ENCODE assay signal across 8 cellular contexts in genomic region chr2:213104089-213104902, GRCh38. TPM values are rescaled to one million over a fixed set of nuclear protein-coding genes. Genes with fewer than 3 reads are reported as not detected.
DNase-seq lines count a peak whose midpoint lies in the region; ATAC-seq and TF ChIP-seq lines count a peak whose summit lies in the region.

No MANE protein-coding gene starts in this region.

- peak; percentile 85 for ATAC-seq in Right ventricle myocardium inferior

- intact Hi-C loops in Right ventricle myocardium inferior (cut with DNase I), result loop anchor here (5.0 kb wide), 1 partner anchor 48 kb away; the partner anchor contains the start of gene IKZF2
- intact Hi-C loops in cardiac septum (cut with DNase I), result loop anchor here (5.0 kb wide), 1 partner anchor 48 kb away; the partner anchor contains the start of gene IKZF2

- H3K4me1 Mint-ChIP-seq in activated naive CD8-positive, alpha-beta T cell (ENCODE audit: low read depth), result peaks cover 47% of the 10 kb centered on the region
- peaks cover 17% of the 10 kb centered on the region for H3K4me1 Mint-ChIP-seq in type B pancreatic cell (ENCODE audit: unreplicated experiment)

- DNase-seq in Right ventricle myocardium inferior (ENCODE audit: missing footprints) (no peak), cardiac septum (ENCODE audit: low spot score) (no peak), iPS-NIHi11 (ENCODE audit: low spot score) (peak; percentile 22), type B pancreatic cell (ENCODE audit: extremely low spot score, unreplicated experiment) (no peak), GM19240 (ENCODE audit: insufficient read length, low spot score) (no peak), MV-4-11 (lab: John Stamatoyannopoulos, UW) (no peak)
- DNase-seq in stimulated activated naive CD4-positive, alpha-beta T cell treated with Interleukin-2 at 50 U/mL for 16 hours (lab: John Stamatoyannopoulos, UW), result no peak

- peak overlapping the region; percentile 71 for H3K4me3 Mint-ChIP-seq in activated naive CD8-positive, alpha-beta T cell
- H3K4me3 Mint-ChIP-seq in type B pancreatic cell, result peak overlapping the region; percentile 42

- TF ChIP-seq CTCF in type B pancreatic cell (conservative IDR thresholded peaks at IDR 0.05), result no peak

- H3K27ac Mint-ChIP-seq in activated naive CD8-positive, alpha-beta T cell, result peak overlapping the region; percentile 58
- H3K27ac Mint-ChIP-seq in type B pancreatic cell, result peak overlapping the region; percentile 70

- peaks cover 2% of the 10 kb centered on the region for H3K27me3 Mint-ChIP-seq in activated naive CD8-positive, alpha-beta T cell
- H3K27me3 Mint-ChIP-seq in type B pancreatic cell, result no peaks in the 10 kb centered on the region

- no peaks in the 10 kb centered on the region for H3K9me3 Mint-ChIP-seq in activated naive CD8-positive, alpha-beta T cell (ENCODE audit: low read depth)
- H3K9me3 Mint-ChIP-seq in type B pancreatic cell, result no peaks in the 10 kb centered on the region

- no peaks in the 10 kb centered on the region for H3K36me3 Mint-ChIP-seq in activated naive CD8-positive, alpha-beta T cell
- H3K36me3 Mint-ChIP-seq in type B pancreatic cell, result no peaks in the 10 kb centered on the region

RNA-seq across cellular contexts. Expression of gene IKZF2, which starts 47.1 kb away (rescaled TPM):
- 4.7 TPM for total RNA-seq in Right ventricle myocardium inferior
- 5.6 TPM for total RNA-seq in cardiac septum
- 57.0 and 153 TPM in 2 replicates for total RNA-seq in type B pancreatic cell (ENCODE audit: low replicate concordance)
